ENCODE assay signal across 12 cellular contexts in the genomic region with DNA sequence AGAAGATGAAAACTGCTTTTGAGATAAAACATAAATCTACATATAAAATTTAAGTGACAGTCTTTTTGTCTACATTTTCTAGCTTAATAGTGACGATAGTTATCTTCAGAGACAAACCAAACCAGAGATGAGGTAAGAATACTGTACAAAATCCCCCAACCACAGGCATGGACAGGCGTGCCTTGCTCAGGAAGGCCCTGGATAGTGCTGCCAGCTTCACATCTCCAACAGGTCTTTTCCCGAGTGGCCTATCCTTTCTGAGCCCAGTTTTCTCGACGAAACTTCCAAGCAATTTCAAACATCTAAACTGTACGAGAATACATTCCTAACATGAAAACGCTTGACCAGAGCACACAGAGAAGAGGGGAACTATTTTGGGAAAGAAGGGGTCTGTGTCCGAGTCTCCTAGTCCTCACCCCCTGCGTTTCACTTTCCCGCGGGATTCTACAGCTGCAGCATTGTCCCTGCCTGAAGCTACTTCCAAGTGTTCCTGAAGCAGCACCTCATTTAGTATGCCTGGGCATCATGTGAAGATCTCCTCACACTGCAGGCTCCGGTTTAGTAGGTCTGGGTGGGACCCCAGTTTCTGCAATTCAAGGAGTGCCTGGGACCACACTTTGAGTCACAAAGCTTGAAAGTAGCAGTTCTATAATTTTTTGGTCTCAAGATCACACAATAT. TPM values are rescaled to one million over a fixed set of nuclear protein-coding genes. Genes with fewer than 3 reads are reported as not detected.
DNase-seq lines count a peak whose midpoint lies in the region; ATAC-seq and TF ChIP-seq lines count a peak whose summit lies in the region.
"Had no signal": no experiment of that assay in that cellular context is flagged by ENCODE, and none has a peak within 500 bp of the region (broad histone marks: within the 10 kb centered on the region; RNA-seq: fewer than 3 reads in every experiment).

No MANE protein-coding gene starts in this region.

- no peaks in the 10 kb centered on the region for H3K27me3 ChIP-seq in psoas muscle (ENCODE audit: insufficient read depth in 3 of 3, low read length in 2 of 3)
- H3K27me3 ChIP-seq: BLaER1 treated with 17β-estradiol and CSF1 and Interleukin-3, amounts not matched to agents 10 nM and 100 nM had no signal

- peaks cover 54% of the 10 kb centered on the region for H3K4me1 Mint-ChIP-seq in CD14-positive monocyte

- peaks cover 0 to 19% of the 10 kb centered on the region in 2 donors for H3K36me3 ChIP-seq in psoas muscle (ENCODE audit: insufficient read depth in 1 of 2, low read depth in 1 of 2)

- intact Hi-C loops in CD14-positive monocyte (cut with micrococcal nuclease) (no loop called here), psoas muscle (cut with DNase I) (loop anchor here in 1 of 2 donors (5.0 kb wide), 1 partner anchor 34 kb away; no protein-coding TSS in a partner anchor)

- H3K4me3 ChIP-seq in fibroblast of the aortic adventitia (ENCODE audit: low read depth, low read length) (no peak overlapping the region), psoas muscle (peak overlapping the region; percentile 2)
- H3K4me3 ChIP-seq: BLaER1 treated with 17β-estradiol and CSF1 and Interleukin-3, amounts not matched to agents 10 nM and 100 nM had no signal

- DNase-seq in CD14-positive monocyte (ENCODE audit: low spot score) = no peak
- DNase-seq in fibroblast of the aortic adventitia (ENCODE audit: low read depth) = peak; percentile 43
- DNase-seq in psoas muscle = no peak
- DNase-seq in NCI-H1930 (lab: John Stamatoyannopoulos, UW) = no peak
- DNase-seq in nucleus accumbens (lab: John Stamatoyannopoulos, UW) = no peak
- DNase-seq in NCI-H1694 (lab: John Stamatoyannopoulos, UW) = no peak
- DNase-seq: activated effector memory CD4-positive, alpha-beta T cell treated with anti-CD3 and anti-CD28 coated beads, Interleukin-2, amount 50 U/mL, for 16 hours; kidney; NCI-H1417 had no signal

- WGBS in psoas muscle, 3 donors = 36 to 57% (median 40%) methylated on average over 12 of the region's 12 CpGs

- H3K9me3 ChIP-seq in psoas muscle = no peaks in the 10 kb centered on the region
- H3K9me3 ChIP-seq: BLaER1 treated with 17β-estradiol and CSF1 and Interleukin-3, amounts not matched to agents 10 nM and 100 nM had no signal

- H3K4me1 ChIP-seq in psoas muscle = peaks cover 71% of the 10 kb centered on the region

- peak overlapping the region; percentile 13 to 94 (median 69) for H3K27ac Mint-ChIP-seq in CD14-positive monocyte

- peaks cover 0 to 5% (median 0%) of the 10 kb centered on the region in 3 donors for H3K27me3 Mint-ChIP-seq in CD14-positive monocyte (ENCODE audit: low read depth in 3 of 3)

- TF ChIP-seq CTCF in CD14-positive monocyte (IDR thresholded peaks at IDR 0.05) = no peak
- no peak for TF ChIP-seq CTCF in fibroblast of the aortic adventitia (IDR thresholded peaks at IDR 0.05; ENCODE audit: insufficient read depth, low read length)
- TF ChIP-seq CTCF in psoas muscle (IDR thresholded peaks at IDR 0.05) = no peak

- H3K4me3 Mint-ChIP-seq in CD14-positive monocyte = no peak overlapping the region

- peaks cover 56 to 64% of the 10 kb centered on the region in 2 donors for H3K36me3 Mint-ChIP-seq in CD14-positive monocyte

- H3K9me3 Mint-ChIP-seq in CD14-positive monocyte = no peaks in the 10 kb centered on the region

- ATAC-seq in SK-N-SH treated with all-trans-retinoic acid at 6 μM for 48 hours (peak; percentile 29; the same call in 1 of the 3 replicates), psoas muscle (peak in 2 of 4 donors; percentile 41 to 47), GM18498 (IDR thresholded peaks at IDR 0.05; ENCODE audit: unreplicated experiment) (no peak)

- peak overlapping the region; percentile 48 for H3K27ac ChIP-seq in psoas muscle

TF ChIP-seq in SK-N-SH treated with all-trans-retinoic acid at 6 μM for 48 hours, 23 proteins besides CTCF, POLR2A, EP300 and RAD21:
- TF ChIP-seq ZNF70 (CRISPR knock-in tag; IDR thresholded peaks at IDR 0.05) = no peak
- no peak for TF ChIP-seq GLIS3 (CRISPR knock-in tag; IDR thresholded peaks at IDR 0.05)
- TF ChIP-seq ZFP3 (CRISPR knock-in tag; IDR thresholded peaks at IDR 0.05) = no peak
- no peak for TF ChIP-seq BACH2 (CRISPR knock-in tag; IDR thresholded peaks at IDR 0.05; ENCODE audit: borderline replicate concordance)

RNA-seq across cellular contexts. Expression of gene GNA13, which starts 37.8 kb away (rescaled TPM):
- 10 to 100 TPM; 40.3 to 49.3 TPM for polyA plus RNA-seq in CD14-positive monocyte
- 48.2 and 80.0 TPM in 2 replicates for total RNA-seq in fibroblast of the aortic adventitia (ENCODE audit: low replicate concordance)
- 10 to 100 TPM; 34.2 to 85.5 (median 50.4) TPM for total RNA-seq in psoas muscle
- polyA plus RNA-seq in psoas muscle = 10 to 100 TPM; 32.7 to 67.2 (median 38.1) TPM
